Comparison of ENCODE assay signal across 10 cellular contexts in the genomic region with DNA sequence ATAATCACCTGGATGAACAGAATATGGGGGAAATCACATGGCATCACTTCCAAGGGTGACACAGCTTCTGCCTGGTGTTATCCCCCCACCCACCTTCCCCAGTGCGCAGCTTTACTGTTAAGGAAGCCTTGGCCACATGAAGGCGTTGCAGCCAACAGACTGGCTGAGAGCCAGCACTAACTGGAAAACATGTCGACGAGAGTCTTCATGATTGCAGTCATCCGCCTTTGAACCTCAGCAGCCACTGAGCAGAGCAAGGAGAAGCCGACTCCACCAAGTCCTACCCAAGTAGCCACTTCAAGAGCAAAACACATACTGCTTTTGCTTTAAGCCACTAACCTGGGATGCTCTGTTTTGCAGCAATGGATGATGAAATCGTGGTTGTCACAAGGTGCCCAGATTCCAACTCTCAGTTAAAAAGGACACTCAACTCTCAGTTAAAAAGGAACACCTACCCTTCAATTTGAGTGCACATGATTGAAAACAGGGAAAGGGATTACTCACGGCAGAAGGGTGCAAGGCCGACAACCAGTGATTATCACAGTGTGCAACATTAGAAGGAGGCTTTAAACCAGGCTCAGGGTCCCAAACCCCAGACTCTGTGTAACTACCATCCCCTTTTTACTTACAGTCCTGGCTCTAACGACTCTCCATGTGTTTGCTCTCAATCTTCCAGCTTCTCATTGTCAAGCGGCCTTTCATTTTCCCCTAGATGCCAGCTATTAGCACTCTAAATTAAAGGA.
A peak's percentile ranks its signal among the peaks of the same experiment; 100 is the strongest.
DNase-seq lines count a peak whose midpoint lies in the region; ATAC-seq and TF ChIP-seq lines count a peak whose summit lies in the region.
"Had no signal": no experiment of that assay in that cellular context is flagged by ENCODE, and none has a peak within 500 bp of the region (broad histone marks: within the 10 kb centered on the region; RNA-seq: fewer than 3 reads in every experiment).

No MANE protein-coding gene starts in this region.

- no peak for TF ChIP-seq CTCF in CD8-positive, alpha-beta T cell (IDR thresholded peaks at IDR 0.05)
- TF ChIP-seq CTCF in HFFc6 (IDR thresholded peaks at IDR 0.05): no peak
- no peak for TF ChIP-seq CTCF in tibial artery (IDR thresholded peaks at IDR 0.05)

- no peaks in the 10 kb centered on the region for H3K27me3 Mint-ChIP-seq in CD8-positive, alpha-beta T cell (ENCODE audit: low read depth)
- H3K27me3 Mint-ChIP-seq in HFFc6 (ENCODE audit: insufficient read depth): no peaks in the 10 kb centered on the region

- no peaks in the 10 kb centered on the region for H3K9me3 Mint-ChIP-seq in CD8-positive, alpha-beta T cell
- H3K9me3 Mint-ChIP-seq in HFFc6: no peaks in the 10 kb centered on the region

- H3K27ac ChIP-seq in CD8-positive, alpha-beta T cell (ENCODE audit: low read depth, low read length): peak overlapping the region; percentile 40
- H3K27ac ChIP-seq in tibial artery: no peak overlapping the region
- H3K27ac ChIP-seq: upper lobe of left lung had no signal

- no peak overlapping the region for H3K27ac Mint-ChIP-seq in CD8-positive, alpha-beta T cell
- H3K27ac Mint-ChIP-seq in HFFc6: no peak overlapping the region

- no peaks in the 10 kb centered on the region for H3K27me3 ChIP-seq in CD8-positive, alpha-beta T cell (ENCODE audit: insufficient read depth, low read length)
- no peaks in the 10 kb centered on the region for H3K27me3 ChIP-seq in tibial artery
- H3K27me3 ChIP-seq: upper lobe of left lung had no signal

- peak overlapping the region; percentile 8 for H3K4me3 ChIP-seq in CD8-positive, alpha-beta T cell (ENCODE audit: low read depth, low read length)
- no peak overlapping the region for H3K4me3 ChIP-seq in tibial artery
- H3K4me3 ChIP-seq: upper lobe of left lung had no signal

- no peaks in the 10 kb centered on the region for H3K9me3 ChIP-seq in CD8-positive, alpha-beta T cell (ENCODE audit: low read length)
- H3K9me3 ChIP-seq in tibial artery: no peaks in the 10 kb centered on the region
- H3K9me3 ChIP-seq: upper lobe of left lung had no signal

- peaks cover 53% of the 10 kb centered on the region for H3K4me1 ChIP-seq in CD8-positive, alpha-beta T cell (ENCODE audit: insufficient read depth, low read length)
- peaks cover 0 to 25% (median 2%) of the 10 kb centered on the region in 4 donors for H3K4me1 ChIP-seq in tibial artery

- no peaks in the 10 kb centered on the region for H3K36me3 ChIP-seq in CD8-positive, alpha-beta T cell (ENCODE audit: insufficient read depth, low read length)
- H3K36me3 ChIP-seq in tibial artery: no peaks in the 10 kb centered on the region
- H3K36me3 ChIP-seq: upper lobe of left lung had no signal

- POLR2A ChIA-PET in CD8-positive, alpha-beta T cell (lab: Charles Lee): interaction anchor here (0.5 to 2.4 kb wide), 12 partner anchors 9 to 361 kb away, joined by 3 to 12 read pairs (median 3); no protein-coding TSS in a partner anchor

- CTCF ChIA-PET in CD8-positive, alpha-beta T cell (lab: Charles Lee): interaction anchor here (0.8 to 2.1 kb wide), 8 partner anchors 10 to 303 kb away, joined by 3 to 9 read pairs (median 4); no protein-coding TSS in a partner anchor

- ATAC-seq in CD8-positive, alpha-beta T cell: peak; percentile 90
- ATAC-seq in HG02973 (IDR thresholded peaks at IDR 0.05; ENCODE audit: unreplicated experiment): no peak

- DNase-seq in CD8-positive, alpha-beta T cell: peak; percentile 51 to 93 (median 74)
- peak; percentile 26 for DNase-seq in activated CD4-positive, CD25-positive, alpha-beta regulatory T cell treated with anti-CD3 and anti-CD28 coated beads, Interleukin-2, amount 50 U/mL, for 16 hours (ENCODE audit: low read depth, low spot score)
- peak; percentile 81 for DNase-seq in activated naive CD4-positive, alpha-beta T cell treated with anti-CD3 and anti-CD28 coated beads, Interleukin-2, amount 50 U/mL, for 16 hours
- peak; percentile 81 for DNase-seq in stimulated activated CD4-positive, alpha-beta T cell treated with anti-CD3 and anti-CD28 coated beads, Interleukin-15, amount 100 ng/mL, for 24 hours
- no peak for DNase-seq in HFFc6
- no peak for DNase-seq in tibial artery
- no peak for DNase-seq in SIG-M5 (lab: John Stamatoyannopoulos, UW)
- DNase-seq: COR-L47 had no signal

- intact Hi-C loops in CD8-positive, alpha-beta T cell (cut with DNase I, micrococcal nuclease): loop anchor here (2.0 to 5.0 kb wide), 5 partner anchors 42 to 302 kb away; no protein-coding TSS in a partner anchor
- intact Hi-C loops in tibial artery (cut with DNase I; ENCODE audit: low total_unique reads): no loop called here

- peaks cover 18% of the 10 kb centered on the region for H3K36me3 Mint-ChIP-seq in CD8-positive, alpha-beta T cell
- H3K36me3 Mint-ChIP-seq in HFFc6 (ENCODE audit: low read depth): 0 out of 2 replicates have a peak, but pooled peaks cover 6% of the 10 kb centered on the region

- H3K4me1 Mint-ChIP-seq in CD8-positive, alpha-beta T cell (ENCODE audit: low read depth): peaks cover 43% of the 10 kb centered on the region
- peaks cover 11% of the 10 kb centered on the region; the same call in 1 of the 2 replicates for H3K4me1 Mint-ChIP-seq in HFFc6 (ENCODE audit: low read depth)

- H3K4me3 Mint-ChIP-seq in CD8-positive, alpha-beta T cell: peak overlapping the region; percentile 71
- H3K4me3 Mint-ChIP-seq in HFFc6: no peak overlapping the region

Comparison
In these comparisons a context has a peak if more than half of its experiments do, and no peak if none do; other contexts are left out.
1. DNase-seq: peak in CD8-positive, alpha-beta T cell (7 of 7), activated CD4-positive, CD25-positive, alpha-beta regulatory T cell treated with anti-CD3 and anti-CD28 coated beads, Interleukin-2, amount 50 U/mL, for 16 hours (single experiment), activated naive CD4-positive, alpha-beta T cell treated with anti-CD3 and anti-CD28 coated beads, Interleukin-2, amount 50 U/mL, for 16 hours (single experiment) and stimulated activated CD4-positive, alpha-beta T cell treated with anti-CD3 and anti-CD28 coated beads, Interleukin-15, amount 100 ng/mL, for 24 hours (single experiment); none in HFFc6 (single experiment), tibial artery (0 of 2) and SIG-M5 (single experiment).